ENCODE assay signal across 8 cellular contexts in genomic region chr3:47266709-47267489, GRCh38. TPM values are rescaled to one million over a fixed set of nuclear protein-coding genes. Genes with fewer than 3 reads are reported as not detected.
DNase-seq lines count a peak whose midpoint lies in the region; ATAC-seq and TF ChIP-seq lines count a peak whose summit lies in the region.

No MANE protein-coding gene starts in this region.

- H3K4me2 ChIP-seq in fibroblast of lung (ENCODE audit: extremely low read depth, insufficient read depth, low read length): peak overlapping the region; percentile 63

- H3K27ac ChIP-seq in fibroblast of lung (ENCODE audit: insufficient read depth, low read length): no peak overlapping the region

- TF ChIP-seq EP300 in Ishikawa (IDR thresholded peaks at IDR 0.05; ENCODE audit: borderline replicate concordance): no peak

- H2AFZ ChIP-seq in fibroblast of lung (ENCODE audit: low read length): no peak overlapping the region

- ATAC-seq in GM18870 (IDR thresholded peaks at IDR 0.05; ENCODE audit: unreplicated experiment): no peak
- ATAC-seq in GM21529 (IDR thresholded peaks at IDR 0.05; ENCODE audit: unreplicated experiment): no peak

- intact Hi-C loops in posterior vena cava (cut with DNase I): no loop called here

- no peaks in the 10 kb centered on the region for H3K79me2 ChIP-seq in fibroblast of lung (ENCODE audit: control insufficient read depth, insufficient read depth, low read length)

- no peaks in the 10 kb centered on the region for H4K20me1 ChIP-seq in fibroblast of lung (ENCODE audit: control insufficient read depth, extremely low read depth, insufficient read depth, low read length)

- in situ Hi-C loops in GM13977 (cut with MboI; ENCODE audit: low pct_unique_long_range_greater_than_20kb, low sequenced_read_pairs, unreplicated experiment): no loop called here

- DNase-seq in GM13977 (ENCODE audit: low spot score) (peak; percentile 65), fibroblast of lung (ENCODE audit: low read depth in 2 of 2) (peak; percentile 94 to 97), posterior vena cava (ENCODE audit: low spot score) (peak; percentile 88)
- peak; percentile 47 to 49 for DNase-seq in activated CD4-positive, alpha-beta T cell treated with anti-CD3 and anti-CD28 coated beads for 4 hours
- DNase-seq in central memory CD4-positive, alpha-beta T cell: no peak

- peaks cover 11% of the 10 kb centered on the region for H3K4me1 ChIP-seq in fibroblast of lung (ENCODE audit: control insufficient read depth, extremely low read depth, insufficient read depth, low read length)

- H3K9me3 ChIP-seq in fibroblast of lung (ENCODE audit: control insufficient read depth, insufficient read depth, low read depth, low read length): no peaks in the 10 kb centered on the region

- H3K4me3 ChIP-seq in fibroblast of lung (replicated peaks in 1 of 4; ENCODE audit: control extremely low read depth in 1 of 4, insufficient read depth in 1 of 4, low read depth in 3 of 4, low read length in 4 of 4): no peak overlapping the region

- no peaks in the 10 kb centered on the region for H3K27me3 ChIP-seq in fibroblast of lung (ENCODE audit: control insufficient read depth, insufficient read depth, low read length)

- TF ChIP-seq RAD21 in Ishikawa (IDR thresholded peaks at IDR 0.05; ENCODE audit: low read depth): no peak

- peak; percentile 1 for TF ChIP-seq CTCF in GM13977 (IDR thresholded peaks at IDR 0.05; ENCODE audit: extremely low read depth, insufficient read depth, missing control alignments)
- no peak for TF ChIP-seq CTCF in fibroblast of lung (conservative IDR thresholded peaks at IDR 0.05 in 1 of 2, IDR thresholded peaks at IDR 0.05 in 1 of 2; ENCODE audit: low read depth in 1 of 2, low read length in 2 of 2)

- H3K9ac ChIP-seq in fibroblast of lung (ENCODE audit: insufficient read depth, low read length): no peak overlapping the region

- H3K36me3 ChIP-seq in fibroblast of lung (ENCODE audit: control insufficient read depth, insufficient read depth, low read length): no peaks in the 10 kb centered on the region

TF ChIP-seq in Ishikawa, 13 proteins besides CTCF, POLR2A, EP300 and RAD21:
- TF ChIP-seq USF1 (IDR thresholded peaks at IDR 0.05) (no peak), CEBPB (IDR thresholded peaks at IDR 0.05) (no peak), NFIC (IDR thresholded peaks at IDR 0.05) (peak; percentile 53), YY1 (IDR thresholded peaks at IDR 0.05; ENCODE audit: low read depth) (no peak), EGR1 (IDR thresholded peaks at IDR 0.05) (no peak), REST (IDR thresholded peaks at IDR 0.05; ENCODE audit: low read depth) (no peak)

RNA-seq across cellular contexts. Expression of gene KIF9, which starts 15.7 kb away (rescaled TPM):
- 1.8 and 2.8 TPM in 2 replicates for total RNA-seq in fibroblast of lung
- 3.4 and 4.3 TPM in 2 replicates for polyA plus RNA-seq in fibroblast of lung
- 6.5 and 6.8 TPM in 2 replicates for polyA plus RNA-seq in fibroblast of lung (2012)
- polyA minus RNA-seq in fibroblast of lung (ENCODE audit: low replicate concordance): 0.75 TPM in 1 of 2 replicates, not detected in the other
- total RNA-seq in posterior vena cava: 1 to 10 TPM; 4.7 to 5.6 TPM

RNA-seq across cellular contexts. Expression of gene KLHL18, which starts 15.8 kb away (rescaled TPM):
- 15.2 and 20.1 TPM in 2 replicates for total RNA-seq in fibroblast of lung
- polyA plus RNA-seq in fibroblast of lung: 27.8 and 29.1 TPM in 2 replicates
- polyA plus RNA-seq in fibroblast of lung (2012): 30.7 and 31.1 TPM in 2 replicates
- 43.9 and 49.1 TPM in 2 replicates for polyA minus RNA-seq in fibroblast of lung (ENCODE audit: low replicate concordance)
- total RNA-seq in posterior vena cava: 10 to 100 TPM; 21.2 to 21.6 TPM
